Comparison of ENCODE assay signal across 9 cellular contexts in genomic region chr16:57532251-57532625, GRCh38. TPM values are rescaled to one million over a fixed set of nuclear protein-coding genes. Genes with fewer than 3 reads are reported as not detected.
DNase-seq lines count a peak whose midpoint lies in the region; ATAC-seq and TF ChIP-seq lines count a peak whose summit lies in the region.
"Had no signal": no experiment of that assay in that cellular context is flagged by ENCODE, and none has a peak within 500 bp of the region (broad histone marks: within the 10 kb centered on the region; RNA-seq: fewer than 3 reads in every experiment).

No MANE protein-coding gene starts in this region.

- no peaks in the 10 kb centered on the region for H3K9me3 Mint-ChIP-seq in CD8-positive, alpha-beta T cell
- H3K9me3 Mint-ChIP-seq in central memory CD8-positive, alpha-beta T cell, result no peaks in the 10 kb centered on the region
- H3K9me3 Mint-ChIP-seq: endodermal cell had no signal

- no peaks in the 10 kb centered on the region for H3K27me3 ChIP-seq in CD8-positive, alpha-beta T cell (ENCODE audit: insufficient read depth, low read length)
- peaks cover 16% of the 10 kb centered on the region for H3K27me3 ChIP-seq in HUES6 (ENCODE audit: control insufficient read depth, insufficient read depth, low read length)
- peaks cover 0 to 20% (median 1%) of the 10 kb centered on the region in 3 experiments for H3K27me3 ChIP-seq in neuronal stem cell (ENCODE audit: control insufficient read depth in 3 of 3, insufficient read depth in 3 of 3, low read depth in 1 of 3, low read length in 3 of 3)
- H3K27me3 ChIP-seq in osteoblast (ENCODE audit: insufficient read depth, low read length), result peaks cover 4% of the 10 kb centered on the region

- peak overlapping the region; percentile 10 for H3K4me3 Mint-ChIP-seq in CD8-positive, alpha-beta T cell
- H3K4me3 Mint-ChIP-seq in central memory CD8-positive, alpha-beta T cell, result peak overlapping the region; percentile 75
- H3K4me3 Mint-ChIP-seq: endodermal cell had no signal

- H3K4me1 Mint-ChIP-seq in CD8-positive, alpha-beta T cell (ENCODE audit: low read depth), result peaks cover 67% of the 10 kb centered on the region
- H3K4me1 Mint-ChIP-seq in central memory CD8-positive, alpha-beta T cell, result peaks cover 68% of the 10 kb centered on the region

- H2AK5ac ChIP-seq in neuronal stem cell (ENCODE audit: low read depth, low read length), result no peak overlapping the region

- no peak overlapping the region for H2BK5ac ChIP-seq in neuronal stem cell (ENCODE audit: low read length)

- TF ChIP-seq CTCF in CD8-positive, alpha-beta T cell (IDR thresholded peaks at IDR 0.05), result no peak
- no peak for TF ChIP-seq CTCF in osteoblast (IDR thresholded peaks at IDR 0.05; ENCODE audit: extremely low read depth, low read depth, low read length)

- no CpG with 5 or more reads among the region's 8 CpGs for WGBS in neuronal stem cell (ENCODE audit: extremely low coverage in 2 of 2, insufficient read length in 2 of 2, insufficient replicate concordance in 1 of 2), 2 donors

- H2BK12ac ChIP-seq in neuronal stem cell (ENCODE audit: low read length), result no peak overlapping the region

- H3K27ac Mint-ChIP-seq in CD8-positive, alpha-beta T cell, result peak overlapping the region; percentile 94
- peak overlapping the region; percentile 94 for H3K27ac Mint-ChIP-seq in central memory CD8-positive, alpha-beta T cell (ENCODE audit: low read depth)
- H3K27ac Mint-ChIP-seq: endodermal cell had no signal

- no peak for DNase-seq in CD8-positive, alpha-beta T cell
- no peak for DNase-seq in central memory CD8-positive, alpha-beta T cell (ENCODE audit: low spot score in 2 of 2)
- no peak for DNase-seq in neuronal stem cell (ENCODE audit: low spot score)
- no peak for DNase-seq in osteoblast (ENCODE audit: insufficient read length, low spot score, missing footprints)
- DNase-seq: NCI-H2081 had no signal

- H3K23ac ChIP-seq in neuronal stem cell (ENCODE audit: low read depth, low read length, poor library complexity), result no peak overlapping the region

- no peak overlapping the region for H2AFZ ChIP-seq in neuronal stem cell (ENCODE audit: low read length)
- no peak overlapping the region for H2AFZ ChIP-seq in osteoblast (ENCODE audit: low read length)

- peaks cover 73% of the 10 kb centered on the region for H3K4me1 ChIP-seq in CD8-positive, alpha-beta T cell (ENCODE audit: insufficient read depth, low read length)
- H3K4me1 ChIP-seq in HUES6 (ENCODE audit: control insufficient read depth, insufficient read depth, low read length) (peaks cover 68% of the 10 kb centered on the region), neuronal stem cell (ENCODE audit: control insufficient read depth in 2 of 2, insufficient read depth in 1 of 2, low read depth in 1 of 2, low read length in 2 of 2) (peaks cover 28 to 41% of the 10 kb centered on the region in 2 donors), osteoblast (ENCODE audit: insufficient read depth, low read length) (peaks cover 22% of the 10 kb centered on the region)

- no peak overlapping the region for H2BK15ac ChIP-seq in neuronal stem cell (ENCODE audit: low read length)

- H3K14ac ChIP-seq in neuronal stem cell (ENCODE audit: low read length), result peak overlapping the region; percentile 25

- H3K9ac ChIP-seq in HUES6 (ENCODE audit: low read length) (no peak overlapping the region), neuronal stem cell (ENCODE audit: low read depth, low read length, poor library complexity) (no peak overlapping the region)

- ATAC-seq in CD8-positive, alpha-beta T cell, result no peak
- no peak for ATAC-seq in central memory CD8-positive, alpha-beta T cell (replicated peaks; ENCODE audit: extremely low read depth, poor library complexity, severe bottlenecking)
- ATAC-seq in esophagus mucosa (no peak), GM19397 (IDR thresholded peaks at IDR 0.05; ENCODE audit: unreplicated experiment) (no peak)

- H3K27me3 Mint-ChIP-seq in CD8-positive, alpha-beta T cell (ENCODE audit: low read depth), result no peaks in the 10 kb centered on the region
- no peaks in the 10 kb centered on the region for H3K27me3 Mint-ChIP-seq in central memory CD8-positive, alpha-beta T cell

- H3K4ac ChIP-seq in neuronal stem cell (ENCODE audit: low read length), result no peak overlapping the region

- peaks cover 8% of the 10 kb centered on the region for H3K79me2 ChIP-seq in osteoblast (ENCODE audit: insufficient read depth, low read length)

- no peak overlapping the region for H3K4me3 ChIP-seq in CD8-positive, alpha-beta T cell (ENCODE audit: low read depth, low read length)
- H3K4me3 ChIP-seq in HUES6 (ENCODE audit: low read depth, low read length) (peak overlapping the region; percentile 13; the same call in 1 of the 2 replicates), neuronal stem cell (ENCODE audit: low read length in 2 of 2) (no peak overlapping the region), osteoblast (ENCODE audit: insufficient read depth, low read length) (no peak overlapping the region)

- no peaks in the 10 kb centered on the region for H3K36me3 ChIP-seq in CD8-positive, alpha-beta T cell (ENCODE audit: insufficient read depth, low read length)
- H3K36me3 ChIP-seq in HUES6 (ENCODE audit: control insufficient read depth, insufficient read depth, low read length) (no peaks in the 10 kb centered on the region), neuronal stem cell (replicated peaks in 1 of 2; ENCODE audit: control insufficient read depth in 2 of 2, insufficient read depth in 2 of 2, low read length in 2 of 2) (peaks cover 0 to 4% of the 10 kb centered on the region in 2 donors), osteoblast (ENCODE audit: insufficient read depth, low read length) (no peaks in the 10 kb centered on the region)

- H4K20me1 ChIP-seq in osteoblast (ENCODE audit: insufficient read depth, low read length), result peaks cover 6% of the 10 kb centered on the region

- H3K27ac ChIP-seq in CD8-positive, alpha-beta T cell (ENCODE audit: low read depth, low read length), result no peak overlapping the region
- H3K27ac ChIP-seq in HUES6 (ENCODE audit: low read depth, low read length) (no peak overlapping the region), neuronal stem cell (replicated peaks; ENCODE audit: low read length) (no peak overlapping the region), osteoblast (ENCODE audit: low read depth, low read length) (no peak overlapping the region)

- peaks cover 14% of the 10 kb centered on the region for H3K79me1 ChIP-seq in neuronal stem cell (ENCODE audit: low read depth, low read length)

- intact Hi-C loops in CD8-positive, alpha-beta T cell (cut with DNase I, micrococcal nuclease), result no loop called here

- peaks cover 8% of the 10 kb centered on the region for H3K36me3 Mint-ChIP-seq in CD8-positive, alpha-beta T cell
- H3K36me3 Mint-ChIP-seq in central memory CD8-positive, alpha-beta T cell (ENCODE audit: insufficient read depth), result peaks cover 19% of the 10 kb centered on the region

- CTCF ChIA-PET in CD8-positive, alpha-beta T cell (lab: Charles Lee), result interaction anchor here (3.7 kb wide), 1 partner anchor 12 kb away, joined by 20 read pairs; no protein-coding TSS in a partner anchor

- no peak overlapping the region for H4K8ac ChIP-seq in neuronal stem cell (ENCODE audit: low read depth, low read length)

- no peak overlapping the region for H2BK120ac ChIP-seq in neuronal stem cell (ENCODE audit: low read depth, low read length)

- H3K4me2 ChIP-seq in neuronal stem cell (ENCODE audit: insufficient read depth, low read length, poor library complexity, severe bottlenecking) (no peak overlapping the region), osteoblast (ENCODE audit: insufficient read depth, low read length) (no peak overlapping the region)

- H3K9me3 ChIP-seq in CD8-positive, alpha-beta T cell (ENCODE audit: low read length), result no peaks in the 10 kb centered on the region
- H3K9me3 ChIP-seq in HUES6 (ENCODE audit: control insufficient read depth, insufficient read depth, low read depth, low read length) (no peaks in the 10 kb centered on the region), neuronal stem cell (replicated peaks in 1 of 2; ENCODE audit: control insufficient read depth in 2 of 2, insufficient read depth in 1 of 2, low read depth in 1 of 2, low read length in 2 of 2) (no peaks in the 10 kb centered on the region), osteoblast (ENCODE audit: low read depth, low read length) (no peaks in the 10 kb centered on the region)

- no peak overlapping the region for H3K18ac ChIP-seq in neuronal stem cell (ENCODE audit: low read length)

- H4K91ac ChIP-seq in neuronal stem cell (ENCODE audit: low read depth, low read length, poor library complexity), result no peak overlapping the region

- POLR2A ChIA-PET in CD8-positive, alpha-beta T cell (lab: Charles Lee), result no interaction called here

RNA-seq across cellular contexts. Expression of gene CCDC102A, which starts 4.1 kb away (rescaled TPM):
- 1 to 10 TPM; 2.1 to 3.1 TPM for total RNA-seq in CD8-positive, alpha-beta T cell
- 6.4 TPM for polyA plus RNA-seq in neuronal stem cell (2013, experiment 1 of 2)
- 6.3 TPM for polyA plus RNA-seq in neuronal stem cell (2013, experiment 2 of 2)
- 1.4 TPM for total RNA-seq in esophagus mucosa
- total RNA-seq in osteoblast, result 9.8 and 10.6 TPM in 2 replicates

RNA-seq across cellular contexts. Expression of gene ADGRG5, which starts 10.2 kb away (rescaled TPM):
- 1 to 10 TPM; 1.1 to 2.0 TPM for total RNA-seq in CD8-positive, alpha-beta T cell
- polyA plus RNA-seq in neuronal stem cell (2013, experiment 1 of 2), result 1.7 TPM
- 1.7 TPM for polyA plus RNA-seq in neuronal stem cell (2013, experiment 2 of 2)
- total RNA-seq in esophagus mucosa (0.44 TPM), osteoblast (not detected in 2 replicates)

RNA-seq across cellular contexts. Expression of gene DOK4, which starts 45.9 kb away (rescaled TPM):
- total RNA-seq in CD8-positive, alpha-beta T cell, result 1 to 10 TPM; 1.7 to 1.9 TPM
- polyA plus RNA-seq in neuronal stem cell (2013, experiment 1 of 2), result 17.3 TPM
- polyA plus RNA-seq in neuronal stem cell (2013, experiment 2 of 2), result 15.7 TPM
- total RNA-seq in esophagus mucosa (25.0 TPM), osteoblast (27.1 and 29.0 TPM in 2 replicates)
